In the genomic region with DNA sequence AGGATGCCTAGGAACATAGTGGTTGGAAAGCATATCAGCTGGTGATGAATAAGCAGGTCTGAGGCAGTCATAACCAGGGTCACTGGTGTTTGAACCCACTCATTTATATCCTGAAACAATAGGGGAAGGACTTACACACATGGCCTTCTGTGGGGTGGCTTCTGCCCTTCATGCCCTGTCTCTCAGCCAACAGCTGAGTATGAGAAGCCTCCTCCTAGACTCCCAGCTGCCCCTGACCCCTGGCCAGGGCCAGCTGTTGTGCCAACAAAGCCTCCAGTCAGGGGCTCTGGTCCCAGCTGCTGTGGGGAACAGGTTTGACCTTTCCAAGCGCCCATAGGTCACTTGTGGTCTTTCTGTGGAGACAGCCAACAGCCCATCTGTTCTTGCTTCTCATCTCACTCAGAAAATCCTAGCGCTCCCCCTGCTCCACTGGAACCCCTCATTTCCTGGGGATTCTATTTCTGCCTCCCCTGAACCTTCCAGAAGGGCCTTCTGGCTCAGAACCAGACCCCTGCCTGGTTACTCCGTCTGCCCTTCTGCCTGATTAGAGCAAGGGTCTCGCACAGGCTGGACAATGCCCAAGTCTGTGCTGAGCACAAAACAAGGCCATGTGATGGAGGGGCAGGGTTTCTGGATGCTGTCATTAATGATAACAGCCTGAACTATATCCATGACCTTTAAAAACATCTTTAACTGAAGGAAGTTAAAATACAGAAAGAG, we compare ENCODE assay signal across 21 cellular contexts. TPM values are rescaled to one million over a fixed set of nuclear protein-coding genes. Genes with fewer than 3 reads are reported as not detected.
DNase-seq lines count a peak whose midpoint lies in the region; ATAC-seq and TF ChIP-seq lines count a peak whose summit lies in the region.
"Had no signal": no experiment of that assay in that cellular context is flagged by ENCODE, and none has a peak within 500 bp of the region (broad histone marks: within the 10 kb centered on the region; RNA-seq: fewer than 3 reads in every experiment).

No MANE protein-coding gene starts in this region.

- DNase-seq in LHCN-M2 (ENCODE audit: low read depth): peak; percentile 100
- DNase-seq in globus pallidus (ENCODE audit: low spot score): peak; percentile 71
- no peak for DNase-seq in A172 (ENCODE audit: low spot score)
- DNase-seq in Peyer's patch: no peak
- DNase-seq: BE2C; foreskin fibroblast; GDM1; KG1; mesendoderm; NCI-H1092; NCI-H2081; NCI-H524; nephron progenitor cell; SHP77 treated with DMSO at 0.1 percent for 48 hours; stimulated activated CD4-positive, alpha-beta T cell treated with anti-CD3 and anti-CD28 coated beads, Interleukin-15, amount 100 ng/mL, for 24 hours; stomach had no signal

- H3K4me2 ChIP-seq in skeletal muscle satellite cell (ENCODE audit: low read length): peak overlapping the region; percentile 25

- H3K4me1 ChIP-seq in skeletal muscle satellite cell (ENCODE audit: control insufficient read depth, insufficient read depth, low read length): peaks cover 26% of the 10 kb centered on the region
- H3K4me1 ChIP-seq in Peyer's patch: no peaks in the 10 kb centered on the region
- H3K4me1 ChIP-seq: BE2C, stomach, vagina had no signal

- no peak overlapping the region for H3K4me3 Mint-ChIP-seq in activated T-helper 17 cell treated with anti-CD3 and anti-CD28 coated beads, Interleukin-2, amount 50 U/mL, for 72 hours
- H3K4me3 Mint-ChIP-seq: nephron progenitor cell had no signal

- peak; percentile 45 for ATAC-seq in activated T-helper 17 cell treated with anti-CD3 and anti-CD28 coated beads, Interleukin-2, amount 50 U/mL, for 72 hours (replicated peaks)
- ATAC-seq in GM19452 (IDR thresholded peaks at IDR 0.05; ENCODE audit: unreplicated experiment): no peak
- ATAC-seq: GM12878 had no signal

- peaks cover 20% of the 10 kb centered on the region for H3K4me1 Mint-ChIP-seq in activated T-helper 17 cell treated with anti-CD3 and anti-CD28 coated beads, Interleukin-2, amount 50 U/mL, for 72 hours

- no peaks in the 10 kb centered on the region for H3K9me3 ChIP-seq in skeletal muscle satellite cell (replicated peaks; ENCODE audit: low read length)
- H3K9me3 ChIP-seq in Peyer's patch: no peaks in the 10 kb centered on the region
- H3K9me3 ChIP-seq: BE2C, stomach, vagina had no signal

- H3K4me3 ChIP-seq in skeletal muscle satellite cell (ENCODE audit: low read length): no peak overlapping the region
- H3K4me3 ChIP-seq in Peyer's patch: no peak overlapping the region
- H3K4me3 ChIP-seq: GM12878, stomach, vagina had no signal

- H3K27me3 ChIP-seq in skeletal muscle satellite cell (ENCODE audit: control insufficient read depth, insufficient read depth, low read length) (no peaks in the 10 kb centered on the region), Peyer's patch (no peaks in the 10 kb centered on the region)
- H3K27me3 ChIP-seq: BE2C, stomach, vagina had no signal

- no peak for TF ChIP-seq CTCF in Peyer's patch (IDR thresholded peaks at IDR 0.05)

- H3K27ac ChIP-seq in Peyer's patch: no peak overlapping the region
- H3K27ac ChIP-seq: stomach, vagina had no signal

- H3K9me3 Mint-ChIP-seq in activated T-helper 17 cell treated with anti-CD3 and anti-CD28 coated beads, Interleukin-2, amount 50 U/mL, for 72 hours: no peaks in the 10 kb centered on the region

- H3K27me3 Mint-ChIP-seq in activated T-helper 17 cell treated with anti-CD3 and anti-CD28 coated beads, Interleukin-2, amount 50 U/mL, for 72 hours: no peaks in the 10 kb centered on the region

- H3K9ac ChIP-seq in skeletal muscle satellite cell (ENCODE audit: low read depth, low read length): no peak overlapping the region

- TF ChIP-seq POLR2A in Peyer's patch (IDR thresholded peaks at IDR 0.05): no peak

- H3K27ac Mint-ChIP-seq in activated T-helper 17 cell treated with anti-CD3 and anti-CD28 coated beads, Interleukin-2, amount 50 U/mL, for 72 hours: no peak overlapping the region
- H3K27ac Mint-ChIP-seq: nephron progenitor cell had no signal

- H3K36me3 Mint-ChIP-seq in activated T-helper 17 cell treated with anti-CD3 and anti-CD28 coated beads, Interleukin-2, amount 50 U/mL, for 72 hours (ENCODE audit: low read depth): no peaks in the 10 kb centered on the region

- H3K36me3 ChIP-seq in skeletal muscle satellite cell (ENCODE audit: insufficient read depth, low read length) (no peaks in the 10 kb centered on the region), Peyer's patch (no peaks in the 10 kb centered on the region)
- H3K36me3 ChIP-seq: BE2C, stomach, vagina had no signal

RNA-seq across cellular contexts. Expression of a gene that starts 9.7 kb away (rescaled TPM):
- 41.9 and 62.3 TPM in 2 replicates for total RNA-seq in LHCN-M2 (2014; rRNA removed)
- polyA plus RNA-seq in LHCN-M2 (2012): 18.9 TPM
- total RNA-seq in activated T-helper 17 cell treated with anti-CD3 and anti-CD28 coated beads, Interleukin-2, amount 50 U/mL, for 72 hours: 10 to 100 TPM; 22.5 to 24.5 TPM
- 20.0 and 22.3 TPM in 2 replicates for total RNA-seq in skeletal muscle satellite cell (2012; rRNA removed)
- 16.9 and 20.9 TPM in 2 replicates for total RNA-seq in A172 (2014; rRNA removed; shearing (Covaris generic))
- 10 to 100 TPM; 13.8 to 21.5 (median 15.8) TPM for total RNA-seq in Peyer's patch

RNA-seq across cellular contexts. Expression of a gene that starts 47.2 kb away (rescaled TPM):
- 433 and 479 TPM in 2 replicates for total RNA-seq in LHCN-M2 (2014; rRNA removed)
- 301 TPM for polyA plus RNA-seq in LHCN-M2 (2012)
- 100 to 1,000 TPM; 156 to 157 TPM for total RNA-seq in activated T-helper 17 cell treated with anti-CD3 and anti-CD28 coated beads, Interleukin-2, amount 50 U/mL, for 72 hours
- 68.7 and 69.2 TPM in 2 replicates for total RNA-seq in skeletal muscle satellite cell (2012; rRNA removed)
- total RNA-seq in A172 (2014; rRNA removed; shearing (Covaris generic)): 507 and 572 TPM in 2 replicates
- total RNA-seq in Peyer's patch: 10 to 100 TPM; 67.7 to 83.2 (median 74.3) TPM

Comparison
In these comparisons a context has a peak if more than half of its experiments do, and no peak if none do; other contexts are left out.
1. DNase-seq: peak in LHCN-M2 (single experiment) and globus pallidus (single experiment); none in A172 (single experiment) and Peyer's patch (0 of 3).